In genomic region chr14:76976623-76977005, GRCh38 we compare ENCODE assay signal across 19 cellular contexts. TPM values are rescaled to one million over a fixed set of nuclear protein-coding genes. Genes with fewer than 3 reads are reported as not detected.
DNase-seq lines count a peak whose midpoint lies in the region; ATAC-seq and TF ChIP-seq lines count a peak whose summit lies in the region.
"Had no signal": no experiment of that assay in that cellular context is flagged by ENCODE, and none has a peak within 500 bp of the region (broad histone marks: within the 10 kb centered on the region; RNA-seq: fewer than 3 reads in every experiment).

No MANE protein-coding gene starts in this region.

- CTCF ChIA-PET in activated CD4-positive, alpha-beta memory T cell treated with anti-CD3 and anti-CD28 coated beads for 36 hours (lab: Charles Lee) = no interaction called here
- CTCF ChIA-PET in activated CD4-positive, alpha-beta memory T cell treated with anti-CD3 and anti-CD28 coated beads, Interleukin-2, amount 10 ng/mL, durations not matched to agents 7 days and 5 days (lab: Charles Lee) = interaction anchor here (2.7 kb wide), 1 partner anchor 15 kb away, joined by 12 read pairs; no protein-coding TSS in a partner anchor

- H3K4me2 ChIP-seq in osteoblast (ENCODE audit: insufficient read depth, low read length) = no peak overlapping the region

- no peak for TF ChIP-seq CTCF in osteoblast (IDR thresholded peaks at IDR 0.05; ENCODE audit: extremely low read depth, low read depth, low read length)

- H3K36me3 Mint-ChIP-seq in activated CD4-positive, alpha-beta memory T cell treated with anti-CD3 and anti-CD28 coated beads for 36 hours = peaks cover under 1% of the 10 kb centered on the region
- H3K36me3 Mint-ChIP-seq in activated CD4-positive, alpha-beta memory T cell treated with anti-CD3 and anti-CD28 coated beads, Interleukin-2, amount 10 ng/mL, durations not matched to agents 7 days and 5 days (ENCODE audit: low read depth) = peaks cover 6% of the 10 kb centered on the region
- H3K36me3 Mint-ChIP-seq in central memory CD8-positive, alpha-beta T cell (ENCODE audit: insufficient read depth) = no peaks in the 10 kb centered on the region

- no peak overlapping the region for H3K4me3 Mint-ChIP-seq in activated CD4-positive, alpha-beta memory T cell treated with anti-CD3 and anti-CD28 coated beads for 36 hours
- no peak overlapping the region for H3K4me3 Mint-ChIP-seq in activated CD4-positive, alpha-beta memory T cell treated with anti-CD3 and anti-CD28 coated beads, Interleukin-2, amount 10 ng/mL, durations not matched to agents 7 days and 5 days
- no peak overlapping the region for H3K4me3 Mint-ChIP-seq in central memory CD8-positive, alpha-beta T cell

- no peak for ATAC-seq in central memory CD8-positive, alpha-beta T cell (replicated peaks; ENCODE audit: extremely low read depth, poor library complexity, severe bottlenecking)
- ATAC-seq in GM18868 (IDR thresholded peaks at IDR 0.05; ENCODE audit: unreplicated experiment) = no peak
- ATAC-seq: activated CD4-positive, CD25-positive, alpha-beta regulatory T cell treated with anti-CD3 and anti-CD28 coated beads, Interleukin-2, amount 50 U/mL, for 24 hours; PC-3 had no signal

- no peaks in the 10 kb centered on the region for H3K27me3 Mint-ChIP-seq in activated CD4-positive, alpha-beta memory T cell treated with anti-CD3 and anti-CD28 coated beads for 36 hours
- peaks cover 4% of the 10 kb centered on the region for H3K27me3 Mint-ChIP-seq in activated CD4-positive, alpha-beta memory T cell treated with anti-CD3 and anti-CD28 coated beads, Interleukin-2, amount 10 ng/mL, durations not matched to agents 7 days and 5 days
- no peaks in the 10 kb centered on the region for H3K27me3 Mint-ChIP-seq in central memory CD8-positive, alpha-beta T cell

- H3K9me3 ChIP-seq in osteoblast (ENCODE audit: low read depth, low read length) = no peaks in the 10 kb centered on the region
- H3K9me3 ChIP-seq: thoracic aorta had no signal

- intact Hi-C loops in activated CD4-positive, alpha-beta memory T cell treated with anti-CD3 and anti-CD28 coated beads for 36 hours (cut with micrococcal nuclease) = no loop called here

- peaks cover 15% of the 10 kb centered on the region for H3K4me1 Mint-ChIP-seq in activated CD4-positive, alpha-beta memory T cell treated with anti-CD3 and anti-CD28 coated beads for 36 hours (ENCODE audit: low read depth)
- H3K4me1 Mint-ChIP-seq in activated CD4-positive, alpha-beta memory T cell treated with anti-CD3 and anti-CD28 coated beads, Interleukin-2, amount 10 ng/mL, durations not matched to agents 7 days and 5 days = peaks cover 17% of the 10 kb centered on the region
- H3K4me1 Mint-ChIP-seq in central memory CD8-positive, alpha-beta T cell = peaks cover 13% of the 10 kb centered on the region

- H3K9me3 Mint-ChIP-seq in activated CD4-positive, alpha-beta memory T cell treated with anti-CD3 and anti-CD28 coated beads for 36 hours = peaks cover 8% of the 10 kb centered on the region
- H3K9me3 Mint-ChIP-seq in activated CD4-positive, alpha-beta memory T cell treated with anti-CD3 and anti-CD28 coated beads, Interleukin-2, amount 10 ng/mL, durations not matched to agents 7 days and 5 days = peaks cover 7% of the 10 kb centered on the region
- no peaks in the 10 kb centered on the region for H3K9me3 Mint-ChIP-seq in central memory CD8-positive, alpha-beta T cell

- H3K27ac ChIP-seq in osteoblast (ENCODE audit: low read depth, low read length) = no peak overlapping the region
- H3K27ac ChIP-seq: C4-2B, SK-N-MC, thoracic aorta had no signal

- H3K4me3 ChIP-seq in osteoblast (ENCODE audit: insufficient read depth, low read length) = no peak overlapping the region
- H3K4me3 ChIP-seq: SK-N-MC, thoracic aorta had no signal

- H3K27ac Mint-ChIP-seq in activated CD4-positive, alpha-beta memory T cell treated with anti-CD3 and anti-CD28 coated beads for 36 hours = peak overlapping the region; percentile 84
- H3K27ac Mint-ChIP-seq in activated CD4-positive, alpha-beta memory T cell treated with anti-CD3 and anti-CD28 coated beads, Interleukin-2, amount 10 ng/mL, durations not matched to agents 7 days and 5 days = no peak overlapping the region
- H3K27ac Mint-ChIP-seq in central memory CD8-positive, alpha-beta T cell (ENCODE audit: low read depth) = peak overlapping the region; percentile 62

- DNase-seq in activated CD4-positive, alpha-beta memory T cell treated with anti-CD3 and anti-CD28 coated beads for 36 hours = no peak
- no peak for DNase-seq in activated CD4-positive, alpha-beta memory T cell treated with anti-CD3 and anti-CD28 coated beads, Interleukin-2, amount 10 ng/mL, durations not matched to agents 7 days and 5 days
- DNase-seq in D341Med (ENCODE audit: low spot score) = peak; percentile 16
- no peak for DNase-seq in central memory CD8-positive, alpha-beta T cell (ENCODE audit: low spot score in 2 of 2)
- no peak for DNase-seq in osteoblast (ENCODE audit: insufficient read length, low spot score, missing footprints)
- no peak for DNase-seq in NCI-H1105 (lab: John Stamatoyannopoulos, UW)
- DNase-seq in nucleus accumbens (lab: John Stamatoyannopoulos, UW) = no peak
- DNase-seq: activated CD8-positive, alpha-beta memory T cell treated with anti-CD3 and anti-CD28 coated beads, Interleukin-2, amount 50 U/mL, for 48 hours; NCI-H146; NCI-H2171 treated with DMSO at 0.1 percent for 48 hours; NCI-H774; PC-3; stimulated activated CD8-positive, alpha-beta memory T cell treated with anti-CD3 and anti-CD28 coated beads, Interleukin-4, amount 100 ng/mL, for 48 hours; T1000 had no signal

- no peaks in the 10 kb centered on the region for H4K20me1 ChIP-seq in osteoblast (ENCODE audit: insufficient read depth, low read length)

- no peaks in the 10 kb centered on the region for H3K4me1 ChIP-seq in osteoblast (ENCODE audit: insufficient read depth, low read length)

- no peaks in the 10 kb centered on the region for H3K79me2 ChIP-seq in osteoblast (ENCODE audit: insufficient read depth, low read length)

- H3K27me3 ChIP-seq in osteoblast (ENCODE audit: insufficient read depth, low read length) = no peaks in the 10 kb centered on the region

- H3K36me3 ChIP-seq in osteoblast (ENCODE audit: insufficient read depth, low read length) = no peaks in the 10 kb centered on the region
- H3K36me3 ChIP-seq: thoracic aorta had no signal

- POLR2A ChIA-PET in activated CD4-positive, alpha-beta memory T cell treated with anti-CD3 and anti-CD28 coated beads for 36 hours (lab: Charles Lee) = interaction anchor here (0.8 to 2.6 kb wide), 2 partner anchors 14 to 60 kb away, joined by 4 to 31 read pairs; no protein-coding TSS in a partner anchor
- POLR2A ChIA-PET in activated CD4-positive, alpha-beta memory T cell treated with anti-CD3 and anti-CD28 coated beads, Interleukin-2, amount 10 ng/mL, durations not matched to agents 7 days and 5 days (lab: Charles Lee) = interaction anchor here (1.7 to 3.0 kb wide), 2 partner anchors 15 to 47 kb away, joined by 3 to 22 read pairs; no protein-coding TSS in a partner anchor

- H2AFZ ChIP-seq in osteoblast (ENCODE audit: low read length) = peak overlapping the region; percentile 15

RNA-seq across cellular contexts. Expression of gene IRF2BPL, which starts 51.9 kb away (rescaled TPM):
- total RNA-seq in activated CD4-positive, alpha-beta memory T cell treated with anti-CD3 and anti-CD28 coated beads for 36 hours = 10 to 100 TPM; 38.5 to 41.1 TPM
- total RNA-seq in activated CD4-positive, alpha-beta memory T cell treated with anti-CD3 and anti-CD28 coated beads, Interleukin-2, amount 10 ng/mL, durations not matched to agents 7 days and 5 days = 10 to 100 TPM; 39.0 to 39.3 TPM
- 19.4 and 26.4 TPM in 2 replicates for total RNA-seq in osteoblast
